12 cellular contexts compared by ENCODE assay signal in the genomic region with DNA sequence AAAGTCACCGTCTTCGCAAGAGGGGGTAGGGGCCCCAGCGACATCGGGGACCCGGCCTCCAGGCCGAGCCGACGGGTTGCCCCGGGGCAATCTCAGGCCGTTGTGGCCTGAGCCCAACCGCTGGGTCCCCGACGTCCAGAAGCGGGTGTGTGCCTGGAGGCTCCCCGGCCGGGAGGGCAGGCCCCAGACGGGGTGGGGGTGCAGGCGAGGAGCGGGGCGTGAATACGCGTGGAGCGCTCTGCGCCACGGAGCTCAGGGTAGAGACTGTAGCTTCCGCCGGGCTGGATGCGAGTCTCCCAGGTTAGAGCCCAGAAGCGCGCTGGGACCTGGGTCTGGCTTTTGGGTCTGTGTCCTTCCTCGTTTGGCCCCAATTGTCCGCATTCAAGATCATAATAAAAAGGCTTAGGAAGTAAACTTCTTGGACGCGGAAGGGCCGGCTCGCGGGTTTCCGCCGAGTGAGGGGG. TPM values are rescaled to one million over a fixed set of nuclear protein-coding genes. Genes with fewer than 3 reads are reported as not detected.
DNase-seq lines count a peak whose midpoint lies in the region; ATAC-seq, FAIRE-seq and TF ChIP-seq lines count a peak whose summit lies in the region.
"Had no signal": no experiment of that assay in that cellular context is flagged by ENCODE, and none has a peak within 500 bp of the region (broad histone marks: within the 10 kb centered on the region; RNA-seq: fewer than 3 reads in every experiment).

No MANE protein-coding gene starts in this region.

- H3K9me3 ChIP-seq in BLaER1, result peaks cover 18% of the 10 kb centered on the region
- no peaks in the 10 kb centered on the region for H3K9me3 ChIP-seq in PC-3 (ENCODE audit: low read length)
- H3K9me3 ChIP-seq in esophagus (ENCODE audit: control insufficient read depth in 2 of 2, insufficient read depth in 1 of 2, low read depth in 1 of 2, low read length in 1 of 2), result peaks cover 0 to 18% of the 10 kb centered on the region in 2 donors
- peaks cover 32% of the 10 kb centered on the region for H3K9me3 ChIP-seq in trophoblast cell (ENCODE audit: insufficient read depth, low read depth, low read length)

- no peaks in the 10 kb centered on the region for H3K36me3 ChIP-seq in BLaER1
- H3K36me3 ChIP-seq in PC-3 (ENCODE audit: low read depth, low read length), result no peaks in the 10 kb centered on the region
- H3K36me3 ChIP-seq in esophagus (ENCODE audit: control insufficient read depth in 2 of 2, insufficient read depth in 2 of 2, low read length in 1 of 2), result no peaks in the 10 kb centered on the region
- H3K36me3 ChIP-seq in trophoblast cell (ENCODE audit: control insufficient read depth in 1 of 2, insufficient read depth in 2 of 2, low read length in 2 of 2), result no peaks in the 10 kb centered on the region

- no peak overlapping the region for H2BK5ac ChIP-seq in trophoblast cell (ENCODE audit: low read depth, low read length, poor library complexity)

- no peaks in the 10 kb centered on the region for H3F3A ChIP-seq in PC-3 (ENCODE audit: low read length, unreplicated experiment)

- H3K27me3 ChIP-seq in BLaER1 (peaks cover 100% of the 10 kb centered on the region), PC-3 (ENCODE audit: low read length) (peaks cover 18% of the 10 kb centered on the region), esophagus (ENCODE audit: control insufficient read depth in 1 of 2, insufficient read depth in 2 of 2, low read length in 2 of 2) (peaks cover 1 to 45% of the 10 kb centered on the region in 2 donors), trophoblast cell (ENCODE audit: insufficient read depth, low read length) (peaks cover 93% of the 10 kb centered on the region)

- no peak for TF ChIP-seq CTCF in PC-3 (conservative IDR thresholded peaks at IDR 0.05; ENCODE audit: low read depth, low read length)

- no peak overlapping the region for H4K12ac ChIP-seq in trophoblast cell (ENCODE audit: low read depth, low read length)

- whole genome bisulfite sequencing in esophagus, 2 donors, result 4 to 11% methylated on average over 39 of the region's 39 CpGs
- WGBS in trophoblast cell (ENCODE audit: extremely low coverage, insufficient coverage, insufficient read length), result no CpG with 5 or more reads among the region's 39 CpGs

- peaks cover 70% of the 10 kb centered on the region for H3K4me1 ChIP-seq in BLaER1
- peaks cover 3% of the 10 kb centered on the region; the same call in 1 of the 2 replicates for H3K4me1 ChIP-seq in PC-3 (ENCODE audit: insufficient read depth, low read length)
- H3K4me1 ChIP-seq in esophagus (ENCODE audit: control insufficient read depth in 2 of 2, insufficient read depth in 2 of 2, low read length in 1 of 2), result peaks cover 5 to 27% of the 10 kb centered on the region in 2 donors
- H3K4me1 ChIP-seq in trophoblast cell (ENCODE audit: control insufficient read depth in 1 of 2, insufficient read depth in 2 of 2, low read length in 2 of 2), result peaks cover 16 to 18% of the 10 kb centered on the region in 2 experiments

- H2BK120ac ChIP-seq in trophoblast cell (ENCODE audit: insufficient read depth, low read length, poor library complexity), result no peak overlapping the region

- H3K27ac Mint-ChIP-seq in T-helper 2 cell treated with Interferon-gamma antibody and Interleukin-4, amounts not matched to agents 5 μg/mL and 100 μg/mL, for 36 hours, result no peak overlapping the region

- CTCF ChIA-PET in PC-3 (lab: Charles Lee), result interaction anchor here (0.6 kb wide), 1 partner anchor 12 kb away, joined by 8 read pairs; no protein-coding TSS in a partner anchor

- H2AK5ac ChIP-seq in trophoblast cell (ENCODE audit: low read length), result no peak overlapping the region

- no peak overlapping the region for H3K4me3 Mint-ChIP-seq in T-helper 2 cell treated with Interferon-gamma antibody and Interleukin-4, amounts not matched to agents 5 μg/mL and 100 μg/mL, for 36 hours

- H3K14ac ChIP-seq in trophoblast cell (ENCODE audit: low read length), result no peak overlapping the region

- H3K79me1 ChIP-seq in trophoblast cell (ENCODE audit: low read length), result no peaks in the 10 kb centered on the region

- H3K18ac ChIP-seq in trophoblast cell (ENCODE audit: low read length), result no peak overlapping the region

- H3K4ac ChIP-seq in trophoblast cell (ENCODE audit: low read depth, low read length), result no peak overlapping the region

- no peak overlapping the region for H3K27ac ChIP-seq in BLaER1
- no peak overlapping the region for H3K27ac ChIP-seq in PC-3 (ENCODE audit: low read length)
- no peak overlapping the region for H3K27ac ChIP-seq in esophagus (ENCODE audit: low read depth in 2 of 2, low read length in 1 of 2)
- H3K27ac ChIP-seq in trophoblast cell (ENCODE audit: low read depth, low read length), result no peak overlapping the region

- no peak for FAIRE-seq in GM12891 (lab: Jason Lieb, UNC)
- FAIRE-seq: bronchial epithelial cell had no signal

- TF ChIP-seq POLR2A in GM12891 (IDR thresholded peaks at IDR 0.05; ENCODE audit: low read depth, low read length), result no peak

- H3K9ac ChIP-seq in BLaER1 (no peak overlapping the region), PC-3 (ENCODE audit: low read length) (no peak overlapping the region), trophoblast cell (ENCODE audit: low read length) (no peak overlapping the region)

- peaks cover 21% of the 10 kb centered on the region for H3K4me1 Mint-ChIP-seq in T-helper 2 cell treated with Interferon-gamma antibody and Interleukin-4, amounts not matched to agents 5 μg/mL and 100 μg/mL, for 36 hours (ENCODE audit: low read depth)

- peak overlapping the region; percentile 41; the same call in 1 of the 2 replicates for H3K4me3 ChIP-seq in BLaER1
- peak overlapping the region; percentile 67 for H3K4me3 ChIP-seq in PC-3 (ENCODE audit: low read length)
- H3K4me3 ChIP-seq in esophagus (ENCODE audit: low read depth in 1 of 2, low read length in 2 of 2), result peak overlapping the region; percentile 20 to 43
- H3K4me3 ChIP-seq in trophoblast cell (ENCODE audit: low read depth, low read length), result no peak overlapping the region

- H3K9me3 Mint-ChIP-seq in T-helper 2 cell treated with Interferon-gamma antibody and Interleukin-4, amounts not matched to agents 5 μg/mL and 100 μg/mL, for 36 hours, result no peaks in the 10 kb centered on the region

- no peaks in the 10 kb centered on the region for H3K79me2 ChIP-seq in PC-3 (ENCODE audit: low read length)
- no peaks in the 10 kb centered on the region for H3K79me2 ChIP-seq in trophoblast cell (ENCODE audit: control insufficient read depth, insufficient read depth, low read length, poor library complexity)

- BruUV-seq in PC-3 (replicated peaks; lab: Mats Ljungman, UMichigan), result no TSS peak

- H2AFZ ChIP-seq in PC-3 (ENCODE audit: low read length), result peak overlapping the region; percentile 86
- H2AFZ ChIP-seq in trophoblast cell (ENCODE audit: insufficient read depth, low read length, poor library complexity), result no peak overlapping the region

- DNase-seq in PC-3, result no peak
- DNase-seq in trophoblast cell, result no peak
- no peak for DNase-seq in T-helper 2 cell treated with Interferon-gamma antibody and Interleukin-4, amounts not matched to agents 5 μg/mL and 100 μg/mL, for 36 hours (ENCODE audit: low spot score)
- DNase-seq in kidney glomerular epithelial cell (lab: John Stamatoyannopoulos, UW), result no peak
- DNase-seq in NOMO-1 treated with DMSO at 0.1 percent for 48 hours (lab: John Stamatoyannopoulos, UW; ENCODE audit: unreplicated experiment), result no peak
- no peak for DNase-seq in GM12891 (ENCODE audit: insufficient read length, low spot score)
- DNase-seq: NCI-H1092 had no signal

- peaks cover 82% of the 10 kb centered on the region for H4K20me1 ChIP-seq in BLaER1
- H4K20me1 ChIP-seq in PC-3 (ENCODE audit: low read length), result no peaks in the 10 kb centered on the region

- H3K4me2 ChIP-seq in BLaER1 (peak overlapping the region; percentile 81), PC-3 (ENCODE audit: low read length) (peak overlapping the region; percentile 87), trophoblast cell (ENCODE audit: low read length) (peak overlapping the region; percentile 23)

- no peak overlapping the region for H2BK12ac ChIP-seq in trophoblast cell (ENCODE audit: low read length)

- H4K8ac ChIP-seq in trophoblast cell (ENCODE audit: low read depth, low read length), result no peak overlapping the region

- no peaks in the 10 kb centered on the region for H3K9me2 ChIP-seq in PC-3 (replicated peaks; ENCODE audit: low read length)

- H4K91ac ChIP-seq in trophoblast cell (ENCODE audit: low read depth, low read length), result no peak overlapping the region

- peaks cover 78% of the 10 kb centered on the region for H3K27me3 Mint-ChIP-seq in T-helper 2 cell treated with Interferon-gamma antibody and Interleukin-4, amounts not matched to agents 5 μg/mL and 100 μg/mL, for 36 hours (ENCODE audit: low read depth)

- POLR2A ChIA-PET in PC-3 (lab: Charles Lee; ENCODE audit: unreplicated experiment), result no interaction called here

- H3K36me3 Mint-ChIP-seq in T-helper 2 cell treated with Interferon-gamma antibody and Interleukin-4, amounts not matched to agents 5 μg/mL and 100 μg/mL, for 36 hours (ENCODE audit: low read depth), result peaks cover 11% of the 10 kb centered on the region

- ATAC-seq in PC-3, result peak; percentile 55

- no peak overlapping the region for H3K23ac ChIP-seq in trophoblast cell (ENCODE audit: low read length)

- intact Hi-C loops in PC-3 (cut with micrococcal nuclease), result no loop called here

TF ChIP-seq in GM12891, 5 proteins besides CTCF, POLR2A, EP300 and RAD21:
- TF ChIP-seq PAX5 (IDR thresholded peaks at IDR 0.05; ENCODE audit: insufficient read depth, low read length, severe bottlenecking) (no peak), TAF1 (IDR thresholded peaks at IDR 0.05; ENCODE audit: low read depth, low read length) (no peak), POU2F2 (IDR thresholded peaks at IDR 0.05; ENCODE audit: low read depth, low read length) (no peak)
TF ChIP-seq in GM12891: peak in this region for 0.

RNA-seq across cellular contexts. Expression of a gene that starts 3.5 kb away (rescaled TPM):
- total RNA-seq in PC-3 (2014; rRNA removed), result not detected in 2 replicates
- polyA plus RNA-seq in esophagus, result 1 to 10 TPM; 1.6 to 4.0 TPM
- 0.04 and 0.07 TPM in 2 replicates for polyA plus RNA-seq in trophoblast cell (2013)
- polyA plus RNA-seq in GM12891 (2012; ENCODE audit: low read depth, missing spikeins), result not detected
- total RNA-seq: bronchial epithelial cell, glomerular endothelial cell, OCI-LY7 had no signal

Comparison
In these comparisons a context has a peak if more than half of its experiments do, and no peak if none do; other contexts are left out.
1. H3K4me2 ChIP-seq: peak in every context shown above with its lines; median percentile 87 in PC-3; 81 in BLaER1; 23 in trophoblast cell.